Comparison of ENCODE assay signal across 9 cellular contexts in genomic region chr1:36342426-36343185, GRCh38. TPM values are rescaled to one million over a fixed set of nuclear protein-coding genes. Genes with fewer than 3 reads are reported as not detected.
DNase-seq lines count a peak whose midpoint lies in the region; ATAC-seq and TF ChIP-seq lines count a peak whose summit lies in the region.
"Had no signal": no experiment of that assay in that cellular context is flagged by ENCODE, and none has a peak within 500 bp of the region (broad histone marks: within the 10 kb centered on the region; RNA-seq: fewer than 3 reads in every experiment).

No MANE protein-coding gene starts in this region.

- peaks cover 75% of the 10 kb centered on the region for H3K36me3 Mint-ChIP-seq in activated T-helper 17 cell treated with anti-CD3 and anti-CD28 coated beads, Interleukin-2, amount 50 U/mL, for 72 hours (ENCODE audit: low read depth)

- 0 to 20% methylated on average over 1 of the region's 10 CpGs for WGBS in gastroesophageal sphincter (ENCODE audit: low coverage in 1 of 2), 2 donors

- TF ChIP-seq CTCF in gastroesophageal sphincter (IDR thresholded peaks at IDR 0.05), result peak in 3 of 4 experiments; percentile 66 to 84 (median 69)

- no peak overlapping the region for H3K4me3 Mint-ChIP-seq in activated T-helper 17 cell treated with anti-CD3 and anti-CD28 coated beads, Interleukin-2, amount 50 U/mL, for 72 hours
- H3K4me3 Mint-ChIP-seq: central memory CD8-positive, alpha-beta T cell had no signal

- no peaks in the 10 kb centered on the region for H3K4me1 Mint-ChIP-seq in activated T-helper 17 cell treated with anti-CD3 and anti-CD28 coated beads, Interleukin-2, amount 50 U/mL, for 72 hours

- H3K27me3 Mint-ChIP-seq in activated T-helper 17 cell treated with anti-CD3 and anti-CD28 coated beads, Interleukin-2, amount 50 U/mL, for 72 hours, result no peaks in the 10 kb centered on the region
- H3K27me3 Mint-ChIP-seq: central memory CD8-positive, alpha-beta T cell had no signal

- no peak overlapping the region for H3K4me3 ChIP-seq in gastroesophageal sphincter

- no peaks in the 10 kb centered on the region for H3K9me3 Mint-ChIP-seq in activated T-helper 17 cell treated with anti-CD3 and anti-CD28 coated beads, Interleukin-2, amount 50 U/mL, for 72 hours
- H3K9me3 Mint-ChIP-seq: central memory CD8-positive, alpha-beta T cell had no signal

- TF ChIP-seq POLR2A in gastroesophageal sphincter (IDR thresholded peaks at IDR 0.05), result no peak

- H3K9me3 ChIP-seq in gastroesophageal sphincter, result no peaks in the 10 kb centered on the region

- peaks cover 0 to 83% of the 10 kb centered on the region in 2 donors for H3K36me3 ChIP-seq in gastroesophageal sphincter

- H3K27me3 ChIP-seq in gastroesophageal sphincter, result no peaks in the 10 kb centered on the region

- TF ChIP-seq EP300 in gastroesophageal sphincter (IDR thresholded peaks at IDR 0.05), result no peak

- DNase-seq in NCI-H1417 (lab: John Stamatoyannopoulos, UW) (peak; percentile 4 to 27 (median 13)), NCI-H1417 treated with DMSO at 0.1 percent for 48 hours (lab: John Stamatoyannopoulos, UW) (no peak), NCI-H69 (lab: John Stamatoyannopoulos, UW) (peak; percentile 16), renal cortical epithelial cell (ENCODE audit: low read depth) (peak; percentile 63), GM19240 (ENCODE audit: insufficient read length, low spot score) (no peak)

- H3K27ac Mint-ChIP-seq in activated T-helper 17 cell treated with anti-CD3 and anti-CD28 coated beads, Interleukin-2, amount 50 U/mL, for 72 hours, result no peak overlapping the region

- peaks cover 0 to 22% (median 6%) of the 10 kb centered on the region in 3 donors for H3K4me1 ChIP-seq in gastroesophageal sphincter

- H3K27ac ChIP-seq in gastroesophageal sphincter, result peak overlapping the region in 3 of 4 donors; percentile 49 to 73 (median 70)

- peak; percentile 86 for ATAC-seq in activated T-helper 17 cell treated with anti-CD3 and anti-CD28 coated beads, Interleukin-2, amount 50 U/mL, for 72 hours (replicated peaks)
- ATAC-seq in gastroesophageal sphincter, result peak; percentile 73
- no peak for ATAC-seq in HG02970 (IDR thresholded peaks at IDR 0.05; ENCODE audit: low FRiP score, unreplicated experiment)

RNA-seq across cellular contexts. Expression of gene EVA1B, which starts 19.2 kb away (rescaled TPM):
- total RNA-seq in activated T-helper 17 cell treated with anti-CD3 and anti-CD28 coated beads, Interleukin-2, amount 50 U/mL, for 72 hours, result 1 to 10 TPM; 2.5 to 5.6 TPM
- total RNA-seq in gastroesophageal sphincter (10 to 100 TPM; 42.0 to 68.7 (median 53.7) TPM), renal cortical epithelial cell (56.6 and 104 TPM in 2 replicates)

RNA-seq across cellular contexts. Expression of gene SH3D21, which starts 36.4 kb away (rescaled TPM):
- 100 to 1,000 TPM in 1 of 2 donors, 10 to 100 TPM in 1; 24.4 to 245 TPM for total RNA-seq in activated T-helper 17 cell treated with anti-CD3 and anti-CD28 coated beads, Interleukin-2, amount 50 U/mL, for 72 hours
- total RNA-seq in gastroesophageal sphincter, result 1 to 10 TPM in 2 of 4 donors, under 1 TPM in 1, not detected in 1; 0.27 to 1.4 (median 1.3) TPM
- 2.8 and 6.4 TPM in 2 replicates for total RNA-seq in renal cortical epithelial cell

RNA-seq across cellular contexts. Expression of gene STK40, which starts 43.1 kb away (rescaled TPM):
- 10 to 100 TPM; 44.1 to 56.8 TPM for total RNA-seq in activated T-helper 17 cell treated with anti-CD3 and anti-CD28 coated beads, Interleukin-2, amount 50 U/mL, for 72 hours
- total RNA-seq in gastroesophageal sphincter (100 to 1,000 TPM in 1 of 4 donors, 10 to 100 TPM in 3; 39.2 to 127 (median 68.6) TPM), renal cortical epithelial cell (17.4 and 34.5 TPM in 2 replicates)

RNA-seq across cellular contexts. Expression of gene LSM10, which starts 55.1 kb away (rescaled TPM):
- 10 to 100 TPM; 24.6 to 59.6 TPM for total RNA-seq in activated T-helper 17 cell treated with anti-CD3 and anti-CD28 coated beads, Interleukin-2, amount 50 U/mL, for 72 hours
- 10 to 100 TPM; 39.5 to 50.2 (median 47.3) TPM for total RNA-seq in gastroesophageal sphincter
- total RNA-seq in renal cortical epithelial cell, result 6.4 and 12.1 TPM in 2 replicates

Comparison
In these comparisons a context has a peak if more than half of its experiments do, and no peak if none do; other contexts are left out.
1. DNase-seq: peak in NCI-H1417 (3 of 3), NCI-H69 (single experiment) and renal cortical epithelial cell (single experiment); none in NCI-H1417 treated with DMSO at 0.1 percent for 48 hours (single experiment) and GM19240 (single experiment).